Comparison of ENCODE assay signal across 22 cellular contexts in the genomic region with DNA sequence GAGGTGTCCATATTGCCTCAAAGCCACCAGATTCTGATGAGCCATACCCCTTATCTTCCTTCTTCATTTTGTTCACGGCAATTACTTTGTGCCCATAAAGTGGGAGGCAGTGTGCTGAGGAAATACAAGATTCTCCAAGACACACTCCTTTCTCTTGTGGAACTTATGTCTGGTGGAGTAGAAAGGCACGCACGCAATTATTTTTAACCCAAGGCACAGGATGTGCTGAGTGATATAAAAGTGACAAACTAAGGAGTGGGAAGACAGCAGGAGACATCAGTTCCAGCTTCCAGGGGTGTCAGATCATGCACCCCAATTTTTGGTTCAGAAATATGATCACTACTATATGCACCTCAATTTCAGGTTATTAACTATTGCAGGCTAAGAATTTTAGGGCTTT.
"Had no signal": no experiment of that assay in that cellular context is flagged by ENCODE, and none has a peak within 500 bp of the region (broad histone marks: within the 10 kb centered on the region; RNA-seq: fewer than 3 reads in every experiment).

No MANE protein-coding gene starts in this region.

- H3K27me3 ChIP-seq: Peyer's patch had no signal

- H3K27ac ChIP-seq: RWPE1 had no signal

- H3K9me3 ChIP-seq: Peyer's patch had no signal

- DNase-seq: activated CD4-positive, alpha-beta T cell treated with anti-CD3 and anti-CD28 coated beads, Interleukin-2, amount 10 ng/mL, durations not matched to agents 24 days and 14 days; activated CD4-positive, alpha-beta T cell treated with anti-CD3 and anti-CD28 coated beads, Interleukin-2, amount 50 U/mL, for 48 hours; activated CD4-positive, CD25-positive, alpha-beta regulatory T cell treated with anti-CD3 and anti-CD28 coated beads, Interleukin-2, amount 50 U/mL, for 72 hours; activated CD8-positive, alpha-beta memory T cell treated with anti-CD3 and anti-CD28 coated beads, Interleukin-2, amount 10 ng/mL, durations not matched to agents 7 days and 5 days; activated effector memory CD4-positive, alpha-beta T cell treated with Interleukin-2 at 50 U/mL for 16 hours; activated naive CD4-positive, alpha-beta T cell treated with Interleukin-2 at 50 U/mL for 16 hours; activated naive CD8-positive, alpha-beta T cell treated with anti-CD3 and anti-CD28 coated beads, Interleukin-2, amount 50 U/mL, for 24 hours; activated T-cell treated with anti-CD3 and anti-CD28 coated beads, Interleukin-2, amount 50 U/mL, for 24 hours; amniotic stem cell; Karpas-422; MM.1S; NCI-H1105 treated with DMSO at 0.1 percent for 48 hours; NCI-H1436 treated with DMSO at 0.1 percent for 48 hours; NCI-H187; NCI-H2081; NCI-H446; NCI-H524; Peyer's patch; SHP77 treated with DMSO at 0.1 percent for 48 hours had no signal

- H3K36me3 ChIP-seq: Peyer's patch had no signal

- ATAC-seq: activated CD8-positive, alpha-beta memory T cell treated with anti-CD3 and anti-CD28 coated beads, Interleukin-2, amount 10 ng/mL, durations not matched to agents 7 days and 5 days; activated naive CD4-positive, alpha-beta T cell treated with anti-CD3 and anti-CD28 coated beads, Interleukin-2, amount 50 U/mL, for 72 hours; activated naive CD8-positive, alpha-beta T cell treated with anti-CD3 and anti-CD28 coated beads, Interleukin-2, amount 50 U/mL, for 24 hours; WTC11 had no signal

- H3K4me3 ChIP-seq: Peyer's patch had no signal
